In genomic region chr16:66552288-66553143, GRCh38 we compare ENCODE assay signal across 1 cellular context.
TF ChIP-seq lines count a peak whose summit lies in the region.

Gene CKLF, plus strand, starts transcription at chr16:66552576. Its CDS starts 140 bp downstream, at chr16:66552716.

TF ChIP-seq in K562, 482 proteins besides CTCF, POLR2A, EP300 and RAD21 (continued from another document and continues in another):
- TF ChIP-seq AFF4 (CRISPR knock-in tag; IDR thresholded peaks at IDR 0.05) (peak; percentile 93), BCOR (IDR thresholded peaks at IDR 0.05) (peak; percentile 81), POLR2G (IDR thresholded peaks at IDR 0.05; ENCODE audit: low read depth, low read length) (peak; percentile 92), YY1 (IDR thresholded peaks at IDR 0.05; ENCODE audit: borderline replicate concordance in 1 of 3, control insufficient read depth in 1 of 3, extremely low read depth in 1 of 3, insufficient read depth in 3 of 3, insufficient read length in 1 of 3, insufficient replicate concordance in 2 of 3, low read depth in 1 of 3, low read length in 2 of 3) (peak in 1 of 3 experiments; percentile 75), HDAC8 (tag; IDR thresholded peaks at IDR 0.05) (peak; percentile 55; the same call in 1 of the 2 replicates), SRF (CRISPR knock-in tag; IDR thresholded peaks at IDR 0.05) (peak in 1 of 2 experiments; percentile 71; a peak in 2 of 4 replicates), USF1 (CRISPR knock-in tag; IDR thresholded peaks at IDR 0.05) (peak; percentile 76), ZC3H8 (IDR thresholded peaks at IDR 0.05) (no peak), TAF15 (IDR thresholded peaks at IDR 0.05; ENCODE audit: low read depth, low read length) (no peak), ZNF511 (CRISPR knock-in tag; IDR thresholded peaks at IDR 0.05) (peak; percentile 98), ZNF609 (CRISPR knock-in tag; IDR thresholded peaks at IDR 0.05; ENCODE audit: borderline replicate concordance) (peak; percentile 82; the same call in 1 of the 2 replicates), ZNF3 (CRISPR knock-in tag; IDR thresholded peaks at IDR 0.05) (0 out of 2 replicates have a peak, but pooled peaks have one; percentile 43), ZNF431 (CRISPR knock-in tag; IDR thresholded peaks at IDR 0.05) (peak; percentile 93), ZNF668 (CRISPR knock-in tag; IDR thresholded peaks at IDR 0.05) (0 out of 2 replicates have a peak, but pooled peaks have one; percentile 52), TAF7 (tag; IDR thresholded peaks at IDR 0.05) (peak; percentile 57; the same call in 1 of the 2 replicates), PML (IDR thresholded peaks at IDR 0.05; ENCODE audit: low read length) (peak; percentile 61; the same call in 1 of the 2 replicates), BRD4 (IDR thresholded peaks at IDR 0.05) (no peak; the same call in 1 of the 2 replicates), MAFF (IDR thresholded peaks at IDR 0.05; ENCODE audit: low read length) (no peak), TOE1 (IDR thresholded peaks at IDR 0.05; ENCODE audit: borderline replicate concordance) (peak; percentile 77), TOE1 (CRISPR knock-in tag; IDR thresholded peaks at IDR 0.05; ENCODE audit: borderline replicate concordance, low read depth) (0 out of 2 replicates have a peak, but pooled peaks have one; percentile 81), ZNF175 (CRISPR knock-in tag; IDR thresholded peaks at IDR 0.05; ENCODE audit: low read depth) (0 out of 2 replicates have a peak, but pooled peaks have one; percentile 47), E2F5 (CRISPR knock-in tag; IDR thresholded peaks at IDR 0.05) (peak; percentile 90; the same call in 1 of the 2 replicates), TEAD1 (CRISPR knock-in tag; IDR thresholded peaks at IDR 0.05) (peak; percentile 22 to 84; a peak in 1 of 4 replicates), ZNF639 (CRISPR knock-in tag; conservative IDR thresholded peaks at IDR 0.05 in 1 of 2, IDR thresholded peaks at IDR 0.05 in 1 of 2) (peak in 1 of 2 experiments; percentile 54; a peak in 2 of 4 replicates), CSDE1 (IDR thresholded peaks at IDR 0.05) (peak in 1 of 2 experiments; percentile 76; a peak in 2 of 4 replicates), SREBF2 (CRISPR knock-in tag; IDR thresholded peaks at IDR 0.05) (peak; percentile 70; the same call in 1 of the 2 replicates), MAX (CRISPR knock-in tag; IDR thresholded peaks at IDR 0.05) (peak; percentile 99), ZNF592 (IDR thresholded peaks at IDR 0.05) (peak; percentile 96), ASH1L (IDR thresholded peaks at IDR 0.05; ENCODE audit: borderline replicate concordance, low read depth, partially characterized antibody) (peak; percentile 77), ZNF121 (CRISPR knock-in tag; conservative IDR thresholded peaks at IDR 0.05) (peak; percentile 52; the same call in 1 of the 2 replicates), TAF1 (IDR thresholded peaks at IDR 0.05; ENCODE audit: control insufficient read depth, extremely low read depth, insufficient read depth, low read length, severe bottlenecking) (peak; percentile 84), GABPB1 (CRISPR knock-in tag; IDR thresholded peaks at IDR 0.05) (peak; percentile 83)
